ENCODE assay signal across 33 cellular contexts in genomic region chr3:177245257-177245656, GRCh38.
"Had no signal": no experiment of that assay in that cellular context is flagged by ENCODE, and none has a peak within 500 bp of the region (broad histone marks: within the 10 kb centered on the region; RNA-seq: fewer than 3 reads in every experiment).

No MANE protein-coding gene starts in this region.

- H3K36me3 ChIP-seq: ascending aorta, cardiac muscle cell, colonic mucosa, gastrocnemius medialis, neural progenitor cell, sigmoid colon, tibial nerve, uterus, WERI-Rb-1 had no signal

- H3K27ac Mint-ChIP-seq: activated CD4-positive, alpha-beta memory T cell treated with anti-CD3 and anti-CD28 coated beads for 36 hours; activated CD4-positive, alpha-beta T cell treated with anti-CD3 and anti-CD28 coated beads, Interleukin-2, amount 10 ng/mL, durations not matched to agents 24 days and 14 days; activated naive CD4-positive, alpha-beta T cell treated with anti-CD3 and anti-CD28 coated beads, Interleukin-2, amount 10 ng/mL, durations not matched to agents 7 days and 5 days; activated naive CD8-positive, alpha-beta T cell treated with anti-CD3 and anti-CD28 coated beads, Interleukin-2, amount 10 ng/mL, durations not matched to agents 7 days and 5 days; activated T-cell treated with anti-CD3 and anti-CD28 coated beads, Interleukin-2, amount 50 U/mL, for 24 hours; neural progenitor cell; T-helper 1 cell treated with Interleukin-12 subunit alpha and Interleukin-12 subunit beta and Interleukin-4 antibody, amounts not matched to agents 30 μg/mL and 1 μg/mL, for 36 hours had no signal

- H3K27ac ChIP-seq: ascending aorta, cardiac muscle cell, colonic mucosa, dorsolateral prefrontal cortex, gastrocnemius medialis, neural progenitor cell, parathyroid adenoma, psoas muscle, sigmoid colon, tibial nerve, uterus, WERI-Rb-1 had no signal

- ATAC-seq: gastrocnemius medialis; naive thymus-derived CD8-positive, alpha-beta T cell; psoas muscle had no signal

- H3K9me3 ChIP-seq: ascending aorta, colonic mucosa, gastrocnemius medialis, psoas muscle, sigmoid colon, tibial nerve, uterus had no signal

- H3K4me1 Mint-ChIP-seq: activated CD4-positive, alpha-beta T cell treated with anti-CD3 and anti-CD28 coated beads, Interleukin-2, amount 10 ng/mL, durations not matched to agents 24 days and 14 days; activated naive CD4-positive, alpha-beta T cell treated with anti-CD3 and anti-CD28 coated beads, Interleukin-2, amount 10 ng/mL, durations not matched to agents 7 days and 5 days; neural progenitor cell had no signal

- H3K27me3 Mint-ChIP-seq: activated CD4-positive, alpha-beta memory T cell treated with anti-CD3 and anti-CD28 coated beads for 36 hours; activated naive CD8-positive, alpha-beta T cell treated with anti-CD3 and anti-CD28 coated beads, Interleukin-2, amount 10 ng/mL, durations not matched to agents 7 days and 5 days; activated T-cell treated with anti-CD3 and anti-CD28 coated beads, Interleukin-2, amount 50 U/mL, for 24 hours; brain; naive thymus-derived CD8-positive, alpha-beta T cell had no signal

- H3K4me3 ChIP-seq: ascending aorta, cardiac muscle cell, colonic mucosa, dorsolateral prefrontal cortex, gastrocnemius medialis, neural progenitor cell, psoas muscle, sigmoid colon, tibial nerve, uterus had no signal

- H3K4me3 Mint-ChIP-seq: activated CD4-positive, alpha-beta memory T cell treated with anti-CD3 and anti-CD28 coated beads for 36 hours; activated CD4-positive, alpha-beta T cell treated with anti-CD3 and anti-CD28 coated beads, Interleukin-2, amount 10 ng/mL, durations not matched to agents 24 days and 14 days; activated naive CD4-positive, alpha-beta T cell treated with anti-CD3 and anti-CD28 coated beads, Interleukin-2, amount 10 ng/mL, durations not matched to agents 7 days and 5 days; activated naive CD8-positive, alpha-beta T cell treated with anti-CD3 and anti-CD28 coated beads, Interleukin-2, amount 10 ng/mL, durations not matched to agents 7 days and 5 days; activated T-cell treated with anti-CD3 and anti-CD28 coated beads, Interleukin-2, amount 50 U/mL, for 24 hours; brain; naive thymus-derived CD8-positive, alpha-beta T cell; neural progenitor cell; T-helper 1 cell treated with Interleukin-12 subunit alpha and Interleukin-12 subunit beta and Interleukin-4 antibody, amounts not matched to agents 30 μg/mL and 1 μg/mL, for 36 hours had no signal

- H3K36me3 Mint-ChIP-seq: activated CD4-positive, alpha-beta memory T cell treated with anti-CD3 and anti-CD28 coated beads for 36 hours; activated naive CD4-positive, alpha-beta T cell treated with anti-CD3 and anti-CD28 coated beads, Interleukin-2, amount 10 ng/mL, durations not matched to agents 7 days and 5 days; neural progenitor cell had no signal

- H3K4me1 ChIP-seq: ascending aorta, colonic mucosa, gastrocnemius medialis, neural progenitor cell, parathyroid adenoma, psoas muscle, sigmoid colon, tibial nerve, uterus had no signal

- DNase-seq: activated CD4-positive, alpha-beta memory T cell treated with anti-CD3 and anti-CD28 coated beads for 36 hours; activated CD4-positive, alpha-beta T cell treated with anti-CD3 and anti-CD28 coated beads, Interleukin-2, amount 10 ng/mL, durations not matched to agents 24 days and 14 days; activated CD4-positive, CD25-positive, alpha-beta regulatory T cell treated with anti-CD3 and anti-CD28 coated beads, Interleukin-2, amount 50 U/mL, for 72 hours; activated CD8-positive, alpha-beta memory T cell treated with anti-CD3 and anti-CD28 coated beads, Interleukin-2, amount 50 U/mL, for 48 hours; activated gamma-delta T cell; activated naive CD4-positive, alpha-beta T cell treated with anti-CD3 and anti-CD28 coated beads, Interleukin-2, amount 10 ng/mL, durations not matched to agents 7 days and 5 days; activated naive CD8-positive, alpha-beta T cell treated with anti-CD3 and anti-CD28 coated beads, Interleukin-2, amount 10 ng/mL, durations not matched to agents 7 days and 5 days; activated T-cell treated with anti-CD3 and anti-CD28 coated beads, Interleukin-2, amount 50 U/mL, for 24 hours; cerebellar nuclear complex; colonic mucosa; dorsolateral prefrontal cortex; effector memory CD4-positive, alpha-beta T cell; gastrocnemius medialis; glutamatergic neuron; islet precursor cell; midbrain; naive thymus-derived CD8-positive, alpha-beta T cell; occipital lobe; psoas muscle; sigmoid colon; stimulated activated CD4-positive, alpha-beta T cell treated with anti-CD3 and anti-CD28 coated beads, Interleukin-15, amount 100 ng/mL, for 24 hours; stimulated activated CD4-positive, alpha-beta T cell treated with anti-CD3 and anti-CD28 coated beads, Interleukin-2, amount 100 ng/mL, for 24 hours; stimulated activated naive CD4-positive, alpha-beta T cell; T1000; uterus; WERI-Rb-1 had no signal
